In genomic region chr12:56074396-56074795, GRCh38 we compare ENCODE assay signal across 20 cellular contexts.
"Had no signal": no experiment of that assay in that cellular context is flagged by ENCODE, and none has a peak within 500 bp of the region (broad histone marks: within the 10 kb centered on the region; RNA-seq: fewer than 3 reads in every experiment).

No MANE protein-coding gene starts in this region.

- H3K4me1 Mint-ChIP-seq: naive B cell had no signal

- H3K9me3 Mint-ChIP-seq: dendritic cell treated with granulocyte-macrophage colony-stimulating factor and Interleukin-4, amounts not matched to agents 40 ng/mL and 50 ng/mL, for 4 days; effector memory CD8-positive, alpha-beta T cell; mesothelial cell of epicardium; naive B cell had no signal

- H3K4me3 Mint-ChIP-seq: dendritic cell treated with granulocyte-macrophage colony-stimulating factor and Interleukin-4, amounts not matched to agents 40 ng/mL and 50 ng/mL, for 4 days; effector memory CD8-positive, alpha-beta T cell; endodermal cell; mesothelial cell of epicardium; naive B cell had no signal

- H3K36me3 ChIP-seq: colonic mucosa, esophagus muscularis mucosa, gastroesophageal sphincter, heart right ventricle, left lung, lower lobe of right lung had no signal

- H3K27ac Mint-ChIP-seq: dendritic cell treated with granulocyte-macrophage colony-stimulating factor and Interleukin-4, amounts not matched to agents 40 ng/mL and 50 ng/mL, for 4 days; effector memory CD8-positive, alpha-beta T cell; endodermal cell; mesothelial cell of epicardium; naive B cell had no signal

- ATAC-seq: effector memory CD8-positive, alpha-beta T cell; foreskin keratinocyte; gastroesophageal sphincter; heart right ventricle; left cardiac atrium; left lung; left ventricle myocardium superior; lower lobe of right lung; mucosa of descending colon had no signal

- H3K27me3 Mint-ChIP-seq: effector memory CD8-positive, alpha-beta T cell had no signal

- H3K9me3 ChIP-seq: colonic mucosa, esophagus muscularis mucosa, gastroesophageal sphincter, heart right ventricle, left lung, lower lobe of right lung, mucosa of descending colon had no signal

- DNase-seq: colonic mucosa; cortex of kidney; effector CD8-positive, alpha-beta T cell; effector memory CD8-positive, alpha-beta T cell; endodermal cell; foreskin keratinocyte; head of caudate nucleus; heart right ventricle; hippocampal formation; left cardiac atrium; left lung; left ventricle myocardium superior; lower lobe of right lung; mesenchymal stem cell; mucosa of descending colon; naive B cell had no signal

- H3K36me3 Mint-ChIP-seq: mesothelial cell of epicardium, naive B cell had no signal

- H3K27ac ChIP-seq: colonic mucosa, esophagus muscularis mucosa, foreskin keratinocyte, gastroesophageal sphincter, heart right ventricle, left lung, lower lobe of right lung had no signal

- H3K4me3 ChIP-seq: colonic mucosa, esophagus muscularis mucosa, gastroesophageal sphincter, heart right ventricle, left lung, lower lobe of right lung, mucosa of descending colon had no signal

- H3K27me3 ChIP-seq: colonic mucosa, esophagus muscularis mucosa, foreskin keratinocyte had no signal

- H3K4me1 ChIP-seq: colonic mucosa had no signal
